In genomic region chr1:201827321-201828281, GRCh38 we compare ENCODE assay signal across 1 cellular context.
TF ChIP-seq lines count a peak whose summit lies in the region.

No MANE protein-coding gene starts in this region.

TF ChIP-seq in SK-N-SH, 30 proteins besides CTCF, POLR2A, EP300 and RAD21:
- TF ChIP-seq IRF3 (IDR thresholded peaks at IDR 0.05; ENCODE audit: low read depth, low read length) (no peak), EZH2phosphoT487 (IDR thresholded peaks at IDR 0.05; ENCODE audit: borderline replicate concordance, low read depth) (no peak), ZBTB33 (IDR thresholded peaks at IDR 0.05; ENCODE audit: borderline replicate concordance, low read depth) (no peak), USF2 (IDR thresholded peaks at IDR 0.05; ENCODE audit: borderline replicate concordance, low read depth, low read length) (no peak), MXI1 (IDR thresholded peaks at IDR 0.05; ENCODE audit: low read depth, low read length) (no peak), FOXJ3 (CRISPR knock-in tag; IDR thresholded peaks at IDR 0.05) (no peak), REST (IDR thresholded peaks at IDR 0.05; ENCODE audit: low read depth, low read length) (no peak), USF1 (IDR thresholded peaks at IDR 0.05; ENCODE audit: borderline replicate concordance, low read depth) (no peak), JUND (IDR thresholded peaks at IDR 0.05) (no peak), GATA2 (CRISPR knock-in tag; IDR thresholded peaks at IDR 0.05) (no peak)
